In the genomic region with DNA sequence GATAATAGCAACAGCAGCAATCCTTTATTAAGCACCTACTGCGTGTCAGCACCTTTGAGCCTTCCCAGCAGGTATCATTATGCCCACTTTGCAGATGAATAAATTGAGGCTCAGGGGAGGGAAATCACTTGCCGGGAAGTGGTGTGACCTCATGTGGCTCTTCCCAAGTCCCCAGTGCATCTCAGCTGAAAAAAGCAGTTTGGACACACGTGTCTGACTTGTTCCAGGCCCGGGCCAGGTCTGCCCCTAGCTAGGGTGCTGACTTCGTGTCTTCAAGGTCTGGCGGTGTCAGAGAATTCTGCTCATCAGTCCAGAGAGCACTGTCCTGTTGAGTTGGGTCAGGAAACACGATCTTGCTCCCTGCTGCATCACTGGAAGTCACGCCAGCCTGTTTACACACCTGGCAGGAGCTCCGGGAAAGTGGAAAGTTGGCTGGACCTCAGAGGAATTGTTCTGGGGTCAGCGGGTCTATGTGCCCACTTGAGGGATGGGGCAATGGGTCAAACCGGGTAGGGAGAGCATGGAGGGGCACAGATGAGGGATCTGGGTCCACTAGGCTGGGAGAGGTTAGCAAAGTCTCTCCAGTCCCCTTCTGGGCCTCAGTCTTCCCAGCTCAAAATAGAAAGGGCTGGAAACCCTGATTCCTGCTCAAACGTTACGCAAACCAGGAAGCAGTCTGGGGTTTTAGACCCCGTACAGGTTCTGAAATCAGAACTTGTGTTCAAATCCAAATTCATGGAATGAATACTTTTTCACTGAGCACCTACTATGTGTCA, we compare ENCODE assay signal across 1 cellular context.
A peak's percentile ranks its signal among the peaks of the same experiment; 100 is the strongest.
TF ChIP-seq lines count a peak whose summit lies in the region.

No MANE protein-coding gene starts in this region.

TF ChIP-seq in H1, 55 proteins besides CTCF, POLR2A, EP300 and RAD21:
- TF ChIP-seq NANOG (IDR thresholded peaks at IDR 0.05; ENCODE audit: insufficient read depth, low read depth, low read length, poor library complexity, severe bottlenecking): no peak
- no peak for TF ChIP-seq KDM5A (IDR thresholded peaks at IDR 0.05; ENCODE audit: low read length)
- no peak for TF ChIP-seq SP1 (IDR thresholded peaks at IDR 0.05; ENCODE audit: low read depth, low read length)
- TF ChIP-seq CHD2 (IDR thresholded peaks at IDR 0.05; ENCODE audit: low read length): no peak
- TF ChIP-seq KDM1A (IDR thresholded peaks at IDR 0.05; ENCODE audit: borderline replicate concordance, low read length): peak; percentile 80
- TF ChIP-seq, protein P1, sequence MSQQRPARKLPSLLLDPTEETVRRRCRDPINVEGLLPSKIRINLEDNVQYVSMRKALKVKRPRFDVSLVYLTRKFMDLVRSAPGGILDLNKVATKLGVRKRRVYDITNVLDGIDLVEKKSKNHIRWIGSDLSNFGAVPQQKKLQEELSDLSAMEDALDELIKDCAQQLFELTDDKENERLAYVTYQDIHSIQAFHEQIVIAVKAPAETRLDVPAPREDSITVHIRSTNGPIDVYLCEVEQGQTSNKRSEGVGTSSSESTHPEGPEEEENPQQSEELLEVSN (IDR thresholded peaks at IDR 0.05): no peak
- TF ChIP-seq CHD1 (IDR thresholded peaks at IDR 0.05; ENCODE audit: low read depth, low read length): no peak
- no peak for TF ChIP-seq RFX5 (IDR thresholded peaks at IDR 0.05; ENCODE audit: borderline replicate concordance, low read depth, low read length)
- TF ChIP-seq SP2 (IDR thresholded peaks at IDR 0.05; ENCODE audit: low read length): no peak
- 0 out of 4 replicates have a peak, but pooled peaks of 1 of the 2 experiments have one; percentile 56 for TF ChIP-seq HDAC2 (IDR thresholded peaks at IDR 0.05; ENCODE audit: borderline replicate concordance in 1 of 2, low read depth in 2 of 2, low read length in 2 of 2)
- no peak for TF ChIP-seq ASH2L (IDR thresholded peaks at IDR 0.05; ENCODE audit: low read length)
- no peak for TF ChIP-seq SIN3A (conservative IDR thresholded peaks at IDR 0.05 in 1 of 2, IDR thresholded peaks at IDR 0.05 in 1 of 2; ENCODE audit: low read depth in 1 of 2, low read length in 2 of 2)
- TF ChIP-seq, protein P2, sequence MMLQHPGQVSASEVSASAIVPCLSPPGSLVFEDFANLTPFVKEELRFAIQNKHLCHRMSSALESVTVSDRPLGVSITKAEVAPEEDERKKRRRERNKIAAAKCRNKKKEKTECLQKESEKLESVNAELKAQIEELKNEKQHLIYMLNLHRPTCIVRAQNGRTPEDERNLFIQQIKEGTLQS (IDR thresholded peaks at IDR 0.05; ENCODE audit: insufficient read depth, low read depth, low read length): no peak
- no peak for TF ChIP-seq BRCA1 (IDR thresholded peaks at IDR 0.05; ENCODE audit: low read depth, low read length)
- TF ChIP-seq TCF12 (IDR thresholded peaks at IDR 0.05; ENCODE audit: low read depth, low read length): no peak
- TF ChIP-seq, protein P3, sequence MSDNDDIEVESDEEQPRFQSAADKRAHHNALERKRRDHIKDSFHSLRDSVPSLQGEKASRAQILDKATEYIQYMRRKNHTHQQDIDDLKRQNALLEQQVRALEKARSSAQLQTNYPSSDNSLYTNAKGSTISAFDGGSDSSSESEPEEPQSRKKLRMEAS (IDR thresholded peaks at IDR 0.05): no peak
- TF ChIP-seq JUND (IDR thresholded peaks at IDR 0.05; ENCODE audit: low read length): no peak
- TF ChIP-seq SRF (IDR thresholded peaks at IDR 0.05; ENCODE audit: low read depth, low read length): no peak
